36 cellular contexts compared by ENCODE assay signal in the genomic region with DNA sequence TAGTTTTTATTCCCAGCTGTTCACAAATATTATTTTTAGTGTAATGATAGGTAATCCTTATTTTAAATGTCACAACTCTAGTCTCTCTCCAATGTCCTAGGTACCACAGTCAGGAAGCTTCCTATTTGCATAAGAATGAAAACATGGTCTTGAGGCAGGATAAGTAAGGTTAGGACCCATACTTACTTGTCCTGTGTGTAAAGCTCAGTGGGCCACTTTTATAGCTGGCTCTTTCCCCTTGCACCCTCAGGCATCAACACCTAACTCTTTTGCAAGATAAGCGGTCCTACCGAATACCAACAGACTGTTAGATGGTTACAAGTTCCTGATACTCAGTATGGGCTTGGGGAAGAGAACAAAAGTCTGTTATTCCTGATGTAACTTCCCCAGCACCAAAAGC.
"Had no signal": no experiment of that assay in that cellular context is flagged by ENCODE, and none has a peak within 500 bp of the region (broad histone marks: within the 10 kb centered on the region; RNA-seq: fewer than 3 reads in every experiment).

No MANE protein-coding gene starts in this region.

- H3K36me3 ChIP-seq: adrenal gland, esophagus muscularis mucosa, gastrocnemius medialis, WERI-Rb-1 had no signal

- H3K27ac Mint-ChIP-seq: activated CD4-positive, alpha-beta memory T cell treated with anti-CD3 and anti-CD28 coated beads for 36 hours; activated CD4-positive, alpha-beta T cell treated with anti-CD3 and anti-CD28 coated beads for 36 hours; activated CD4-positive, alpha-beta T cell treated with anti-CD3 and anti-CD28 coated beads, Interleukin-2, amount 10 ng/mL, durations not matched to agents 24 days and 14 days; activated CD8-positive, alpha-beta memory T cell treated with anti-CD3 and anti-CD28 coated beads, Interleukin-2, amount 10 ng/mL, durations not matched to agents 7 days and 5 days; activated CD8-positive, alpha-beta T cell treated with anti-CD3 and anti-CD28 coated beads, Interleukin-2, amount 10 ng/mL, durations not matched to agents 7 days and 5 days; activated naive CD4-positive, alpha-beta T cell treated with anti-CD3 and anti-CD28 coated beads for 36 hours; activated naive CD4-positive, alpha-beta T cell treated with anti-CD3 and anti-CD28 coated beads, Interleukin-2, amount 50 U/mL, for 24 hours; activated naive CD8-positive, alpha-beta T cell treated with anti-CD3 and anti-CD28 coated beads for 36 hours; activated naive CD8-positive, alpha-beta T cell treated with anti-CD3 and anti-CD28 coated beads, Interleukin-2, amount 50 U/mL, for 24 hours; activated T-helper 1 cell treated with anti-CD3 and anti-CD28 coated beads, Interleukin-12 subunit alpha, Interleukin-12 subunit beta, Interleukin-2, Interleukin-4 antibody, amounts not matched to agents 30 ng/mL and 10 ng/mL and 1 ng/mL, durations not matched to agents 14 hours and 24 hours and 36 hours; activated T-helper 2 cell treated with anti-CD3 and anti-CD28 coated beads, Interferon-gamma antibody, Interleukin-2, Interleukin-4, amounts not matched to agents 10 μg/mL and 5 μg/mL and 100 μg/mL, durations not matched to agents 14 hours and 24 hours and 36 hours; effector memory CD8-positive, alpha-beta T cell; T-cell; T-helper 1 cell treated with Interleukin-12 subunit alpha and Interleukin-12 subunit beta and Interleukin-4 antibody, amounts not matched to agents 30 μg/mL and 1 μg/mL, for 36 hours; T-helper 2 cell treated with Interferon-gamma antibody and Interleukin-4, amounts not matched to agents 5 μg/mL and 100 μg/mL, for 36 hours had no signal

- H3K27me3 Mint-ChIP-seq: activated CD4-positive, alpha-beta memory T cell treated with anti-CD3 and anti-CD28 coated beads for 36 hours; activated CD4-positive, alpha-beta T cell treated with anti-CD3 and anti-CD28 coated beads for 36 hours; activated CD4-positive, alpha-beta T cell treated with anti-CD3 and anti-CD28 coated beads, Interleukin-2, amount 10 ng/mL, durations not matched to agents 24 days and 14 days; activated CD8-positive, alpha-beta memory T cell treated with anti-CD3 and anti-CD28 coated beads, Interleukin-2, amount 10 ng/mL, durations not matched to agents 7 days and 5 days; activated naive CD4-positive, alpha-beta T cell treated with anti-CD3 and anti-CD28 coated beads, Interleukin-2, amount 50 U/mL, for 24 hours; activated naive CD8-positive, alpha-beta T cell treated with anti-CD3 and anti-CD28 coated beads for 36 hours; activated naive CD8-positive, alpha-beta T cell treated with anti-CD3 and anti-CD28 coated beads, Interleukin-2, amount 50 U/mL, for 24 hours; effector memory CD8-positive, alpha-beta T cell; T-cell had no signal

- DNase-seq: activated CD4-positive, alpha-beta memory T cell treated with anti-CD3 and anti-CD28 coated beads for 36 hours; activated CD4-positive, alpha-beta T cell treated with anti-CD3 and anti-CD28 coated beads for 36 hours; activated CD4-positive, alpha-beta T cell treated with anti-CD3 and anti-CD28 coated beads, Interleukin-2, amount 10 ng/mL, durations not matched to agents 24 days and 14 days; activated CD4-positive, CD25-positive, alpha-beta regulatory T cell; activated CD4-positive, CD25-positive, alpha-beta regulatory T cell treated with anti-CD3 and anti-CD28 coated beads, Interleukin-2, amount 50 U/mL, for 72 hours; activated CD8-positive, alpha-beta memory T cell treated with anti-CD3 and anti-CD28 coated beads, Interleukin-2, amount 10 ng/mL, durations not matched to agents 7 days and 5 days; activated CD8-positive, alpha-beta memory T cell treated with anti-CD3 and anti-CD28 coated beads, Interleukin-2, amount 50 U/mL, for 4 hours; activated CD8-positive, alpha-beta T cell treated with anti-CD3 and anti-CD28 coated beads, Interleukin-2, amount 10 ng/mL, durations not matched to agents 7 days and 5 days; activated effector memory CD4-positive, alpha-beta T cell treated with anti-CD3 and anti-CD28 coated beads, Interleukin-2, amount 50 U/mL, for 16 hours; activated naive CD4-positive, alpha-beta T cell treated with anti-CD3 and anti-CD28 coated beads for 36 hours; activated naive CD8-positive, alpha-beta T cell treated with anti-CD3 and anti-CD28 coated beads for 36 hours; activated naive CD8-positive, alpha-beta T cell treated with anti-CD3 and anti-CD28 coated beads, Interleukin-2, amount 50 U/mL, for 24 hours; activated T-cell treated with anti-CD3 and anti-CD28 coated beads, Interleukin-2, amount 50 U/mL, for 1 hour; activated T-cell treated with anti-CD3 and anti-CD28 coated beads, Interleukin-2, amount 50 U/mL, for 48 hours; adrenal gland; amygdala; aorta; body of pancreas; caudate nucleus; cortex of kidney; dermis blood vessel endothelial cell; effector CD4-positive, alpha-beta T cell; effector memory CD8-positive, alpha-beta T cell; erythroblast; foreskin keratinocyte; gastrocnemius medialis; glutamatergic neuron; T-cell; T1000; WERI-Rb-1 had no signal

- H3K36me3 Mint-ChIP-seq: activated CD4-positive, alpha-beta memory T cell treated with anti-CD3 and anti-CD28 coated beads for 36 hours; activated CD8-positive, alpha-beta memory T cell treated with anti-CD3 and anti-CD28 coated beads, Interleukin-2, amount 10 ng/mL, durations not matched to agents 7 days and 5 days; activated naive CD4-positive, alpha-beta T cell treated with anti-CD3 and anti-CD28 coated beads, Interleukin-2, amount 50 U/mL, for 24 hours; activated naive CD8-positive, alpha-beta T cell treated with anti-CD3 and anti-CD28 coated beads for 36 hours; T-cell had no signal

- H3K4me1 Mint-ChIP-seq: activated CD4-positive, alpha-beta T cell treated with anti-CD3 and anti-CD28 coated beads for 36 hours; activated CD4-positive, alpha-beta T cell treated with anti-CD3 and anti-CD28 coated beads, Interleukin-2, amount 10 ng/mL, durations not matched to agents 24 days and 14 days; activated CD8-positive, alpha-beta memory T cell treated with anti-CD3 and anti-CD28 coated beads, Interleukin-2, amount 10 ng/mL, durations not matched to agents 7 days and 5 days; activated naive CD4-positive, alpha-beta T cell treated with anti-CD3 and anti-CD28 coated beads, Interleukin-2, amount 50 U/mL, for 24 hours; activated naive CD8-positive, alpha-beta T cell treated with anti-CD3 and anti-CD28 coated beads for 36 hours; activated naive CD8-positive, alpha-beta T cell treated with anti-CD3 and anti-CD28 coated beads, Interleukin-2, amount 50 U/mL, for 24 hours; T-cell had no signal

- H3K27me3 ChIP-seq: adrenal gland, body of pancreas, esophagus muscularis mucosa, foreskin keratinocyte, gastrocnemius medialis had no signal

- H3K9me3 ChIP-seq: adrenal gland, body of pancreas, esophagus muscularis mucosa, gastrocnemius medialis had no signal

- H3K4me3 ChIP-seq: adrenal gland, body of pancreas, esophagus muscularis mucosa, gastrocnemius medialis had no signal

- ATAC-seq: activated CD4-positive, alpha-beta T cell treated with anti-CD3 and anti-CD28 coated beads for 36 hours; activated CD8-positive, alpha-beta memory T cell treated with anti-CD3 and anti-CD28 coated beads, Interleukin-2, amount 10 ng/mL, durations not matched to agents 7 days and 5 days; activated CD8-positive, alpha-beta T cell treated with anti-CD3 and anti-CD28 coated beads, Interleukin-2, amount 10 ng/mL, durations not matched to agents 7 days and 5 days; activated naive CD8-positive, alpha-beta T cell treated with anti-CD3 and anti-CD28 coated beads, Interleukin-2, amount 50 U/mL, for 24 hours; body of pancreas; effector memory CD8-positive, alpha-beta T cell; foreskin keratinocyte; gastrocnemius medialis; T-cell had no signal

- H3K4me1 ChIP-seq: adrenal gland, body of pancreas, esophagus muscularis mucosa, foreskin keratinocyte, gastrocnemius medialis had no signal

- H3K27ac ChIP-seq: adrenal gland, body of pancreas, esophagus muscularis mucosa, foreskin keratinocyte, gastrocnemius medialis, WERI-Rb-1 had no signal

- H3K4me3 Mint-ChIP-seq: activated CD4-positive, alpha-beta memory T cell treated with anti-CD3 and anti-CD28 coated beads for 36 hours; activated CD4-positive, alpha-beta T cell treated with anti-CD3 and anti-CD28 coated beads for 36 hours; activated CD4-positive, alpha-beta T cell treated with anti-CD3 and anti-CD28 coated beads, Interleukin-2, amount 10 ng/mL, durations not matched to agents 24 days and 14 days; activated CD8-positive, alpha-beta memory T cell treated with anti-CD3 and anti-CD28 coated beads, Interleukin-2, amount 10 ng/mL, durations not matched to agents 7 days and 5 days; activated CD8-positive, alpha-beta T cell treated with anti-CD3 and anti-CD28 coated beads, Interleukin-2, amount 10 ng/mL, durations not matched to agents 7 days and 5 days; activated naive CD4-positive, alpha-beta T cell treated with anti-CD3 and anti-CD28 coated beads for 36 hours; activated naive CD4-positive, alpha-beta T cell treated with anti-CD3 and anti-CD28 coated beads, Interleukin-2, amount 50 U/mL, for 24 hours; activated naive CD8-positive, alpha-beta T cell treated with anti-CD3 and anti-CD28 coated beads for 36 hours; activated naive CD8-positive, alpha-beta T cell treated with anti-CD3 and anti-CD28 coated beads, Interleukin-2, amount 50 U/mL, for 24 hours; activated T-helper 1 cell treated with anti-CD3 and anti-CD28 coated beads, Interleukin-12 subunit alpha, Interleukin-12 subunit beta, Interleukin-2, Interleukin-4 antibody, amounts not matched to agents 30 ng/mL and 10 ng/mL and 1 ng/mL, durations not matched to agents 14 hours and 24 hours and 36 hours; effector memory CD8-positive, alpha-beta T cell; T-cell; T-helper 1 cell treated with Interleukin-12 subunit alpha and Interleukin-12 subunit beta and Interleukin-4 antibody, amounts not matched to agents 30 μg/mL and 1 μg/mL, for 36 hours; T-helper 2 cell treated with Interferon-gamma antibody and Interleukin-4, amounts not matched to agents 5 μg/mL and 100 μg/mL, for 36 hours had no signal
